In the genomic region with DNA sequence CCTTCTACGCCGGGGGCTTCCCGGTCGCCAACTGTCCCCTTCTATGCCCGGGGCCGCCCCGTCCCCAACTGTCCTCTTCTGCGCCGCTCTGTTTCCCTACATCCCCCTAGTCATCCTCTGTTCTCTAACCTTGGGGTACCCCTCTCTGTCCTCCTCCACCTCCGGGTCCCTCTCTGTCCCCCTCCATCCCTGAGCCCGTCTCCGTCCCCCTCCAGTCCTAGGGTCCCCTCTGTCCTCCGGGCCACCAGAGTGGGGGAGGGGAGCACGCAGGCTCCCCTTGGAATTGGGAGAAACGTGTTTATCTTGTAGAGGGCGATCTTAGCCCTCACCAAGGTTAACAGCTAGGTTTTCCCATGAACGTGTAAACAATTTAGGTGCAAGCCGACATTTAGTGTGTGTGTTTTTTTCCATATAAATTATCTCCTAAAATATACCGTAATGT, we compare ENCODE assay signal across 7 cellular contexts. TPM values are rescaled to one million over a fixed set of nuclear protein-coding genes. Genes with fewer than 3 reads are reported as not detected.
A peak's percentile ranks its signal among the peaks of the same experiment; 100 is the strongest.
DNase-seq lines count a peak whose midpoint lies in the region; ATAC-seq and TF ChIP-seq lines count a peak whose summit lies in the region.

No MANE protein-coding gene starts in this region.

- H3K27ac ChIP-seq in HUES48 (ENCODE audit: low read depth, low read length) (peak overlapping the region; percentile 97), esophagus squamous epithelium (peak overlapping the region; percentile 99 to 100 (median 100))

- H3K9me3 ChIP-seq in HUES48 (ENCODE audit: control insufficient read depth, insufficient read depth, low read length), result no peaks in the 10 kb centered on the region
- no peaks in the 10 kb centered on the region for H3K9me3 ChIP-seq in esophagus squamous epithelium

- no peak for TF ChIP-seq CTCF in esophagus squamous epithelium (IDR thresholded peaks at IDR 0.05)

- peaks cover 31% of the 10 kb centered on the region for H3K4me1 ChIP-seq in HUES48 (ENCODE audit: control insufficient read depth, insufficient read depth, low read length)
- peaks cover 8 to 26% (median 10%) of the 10 kb centered on the region in 3 donors for H3K4me1 ChIP-seq in esophagus squamous epithelium

- peaks cover 39% of the 10 kb centered on the region for H3K36me3 Mint-ChIP-seq in natural killer cell treated with Interleukin-12 subunit alpha and Interleukin-12 subunit beta and Interleukin-15 and Interleukin-18, amount 100 ng/mL, for 72 hours

- ATAC-seq in GM18868 (IDR thresholded peaks at IDR 0.05; ENCODE audit: unreplicated experiment), result peak; percentile 2
- no peak for ATAC-seq in natural killer cell treated with Interleukin-12 subunit alpha and Interleukin-12 subunit beta and Interleukin-15 and Interleukin-18, amount 100 ng/mL, for 72 hours
- no peak for ATAC-seq in GM21381 (IDR thresholded peaks at IDR 0.05; ENCODE audit: unreplicated experiment)

- H3K27me3 Mint-ChIP-seq in natural killer cell treated with Interleukin-12 subunit alpha and Interleukin-12 subunit beta and Interleukin-15 and Interleukin-18, amount 100 ng/mL, for 72 hours, result no peaks in the 10 kb centered on the region

- H3K4me3 Mint-ChIP-seq in natural killer cell treated with Interleukin-12 subunit alpha and Interleukin-12 subunit beta and Interleukin-15 and Interleukin-18, amount 100 ng/mL, for 72 hours, result peak overlapping the region; percentile 99

- intact Hi-C loops in esophagus squamous epithelium (cut with DNase I), result loop anchor here (10.0 kb wide), 1 partner anchor 321 kb away; no protein-coding TSS in a partner anchor

- WGBS in esophagus squamous epithelium, 2 donors, result 4 to 8% methylated on average over 10 to 18 of the region's 19 CpGs

- H3K27me3 ChIP-seq in HUES48 (ENCODE audit: control insufficient read depth, insufficient read depth, low read length) (peaks cover 5% of the 10 kb centered on the region; the same call in 1 of the 2 replicates), esophagus squamous epithelium (no peaks in the 10 kb centered on the region)

- no peaks in the 10 kb centered on the region for H3K9me3 Mint-ChIP-seq in natural killer cell treated with Interleukin-12 subunit alpha and Interleukin-12 subunit beta and Interleukin-15 and Interleukin-18, amount 100 ng/mL, for 72 hours

- peak; percentile 47 to 51 for DNase-seq in activated CD4-positive, alpha-beta T cell treated with anti-CD3 and anti-CD28 coated beads, Interleukin-2, amount 50 U/mL, for 48 hours
- DNase-seq in esophagus squamous epithelium (lab: John Stamatoyannopoulos, UW) (no peak), NCI-H345 (lab: John Stamatoyannopoulos, UW) (no peak)
- DNase-seq in natural killer cell treated with Interleukin-12 subunit alpha and Interleukin-12 subunit beta and Interleukin-15 and Interleukin-18, amount 100 ng/mL, for 72 hours (ENCODE audit: low spot score), result no peak

- peaks cover 44 to 45% of the 10 kb centered on the region in 2 donors for H3K4me1 Mint-ChIP-seq in natural killer cell treated with Interleukin-12 subunit alpha and Interleukin-12 subunit beta and Interleukin-15 and Interleukin-18, amount 100 ng/mL, for 72 hours (ENCODE audit: low read depth in 2 of 2)

- peaks cover 13% of the 10 kb centered on the region for H3K36me3 ChIP-seq in HUES48 (ENCODE audit: control insufficient read depth, insufficient read depth, low read length)
- H3K36me3 ChIP-seq in esophagus squamous epithelium, result peaks cover 8 to 12% (median 8%) of the 10 kb centered on the region in 3 donors

- H3K9ac ChIP-seq in HUES48 (ENCODE audit: low read depth, low read length), result peak overlapping the region; percentile 92

- H3K4me3 ChIP-seq in HUES48 (ENCODE audit: low read depth, low read length), result peak overlapping the region; percentile 69
- peak overlapping the region; percentile 70 to 99 (median 76) for H3K4me3 ChIP-seq in esophagus squamous epithelium

- no peak for TF ChIP-seq POLR2A in esophagus squamous epithelium (IDR thresholded peaks at IDR 0.05)

- H3K27ac Mint-ChIP-seq in natural killer cell treated with Interleukin-12 subunit alpha and Interleukin-12 subunit beta and Interleukin-15 and Interleukin-18, amount 100 ng/mL, for 72 hours, result peak overlapping the region; percentile 99 to 100

RNA-seq across cellular contexts. Expression of a gene that starts 0.9 kb away (rescaled TPM):
- total RNA-seq in esophagus squamous epithelium, result 10 to 100 TPM; 39.6 to 91.2 (median 74.2) TPM
- total RNA-seq in natural killer cell treated with Interleukin-12 subunit alpha and Interleukin-12 subunit beta and Interleukin-15 and Interleukin-18, amount 100 ng/mL, for 72 hours, result 100 to 1,000 TPM; 225 to 236 TPM

Comparison
In these comparisons a context has a peak if more than half of its experiments do, and no peak if none do; other contexts are left out.
1. DNase-seq: peak in activated CD4-positive, alpha-beta T cell treated with anti-CD3 and anti-CD28 coated beads, Interleukin-2, amount 50 U/mL, for 48 hours (2 of 2); none in esophagus squamous epithelium (single experiment), natural killer cell treated with Interleukin-12 subunit alpha and Interleukin-12 subunit beta and Interleukin-15 and Interleukin-18, amount 100 ng/mL, for 72 hours (single experiment) and NCI-H345 (single experiment).